Comparison of ENCODE assay signal across 8 cellular contexts in the genomic region with DNA sequence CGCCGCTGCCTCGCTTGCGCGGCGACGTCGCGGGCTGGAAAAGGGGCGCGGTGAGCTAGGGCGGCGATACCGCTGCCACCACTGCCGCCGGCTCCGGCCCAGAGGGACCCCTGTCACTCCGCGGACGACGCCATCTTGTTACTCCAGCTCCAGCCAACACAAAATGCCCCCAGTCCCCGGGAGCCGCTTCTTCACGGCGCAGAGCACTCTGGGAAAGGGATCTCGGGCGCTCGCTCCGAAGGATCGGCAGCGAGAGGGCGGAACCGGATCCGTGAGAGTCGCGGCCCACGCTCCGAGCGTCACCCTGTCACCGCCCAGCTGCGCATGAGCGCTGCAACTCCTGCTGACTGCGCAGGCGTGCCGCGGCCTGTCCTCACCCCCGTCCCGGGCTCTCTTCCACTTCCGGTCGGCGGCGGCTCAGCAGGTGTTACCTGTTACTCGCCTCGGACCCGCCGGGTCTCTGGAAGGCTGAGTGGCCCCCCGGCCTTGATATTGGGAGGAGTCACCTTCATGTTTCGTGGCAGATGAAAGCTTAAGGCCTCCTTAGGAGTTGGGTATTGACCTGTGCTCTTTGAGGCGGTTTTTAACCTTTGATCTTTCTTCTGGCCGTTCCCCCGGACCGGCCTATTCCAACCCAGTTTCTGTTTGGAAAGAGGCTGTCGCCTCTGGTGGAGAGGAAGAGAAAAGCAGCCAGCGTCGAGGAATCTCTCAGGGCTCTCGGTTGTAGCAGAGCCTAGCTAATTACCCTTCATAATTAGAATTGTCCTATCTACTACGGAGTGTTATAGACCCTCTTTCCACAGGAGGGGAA. TPM values are rescaled to one million over a fixed set of nuclear protein-coding genes. Genes with fewer than 3 reads are reported as not detected.
DNase-seq lines count a peak whose midpoint lies in the region; ATAC-seq, FAIRE-seq and TF ChIP-seq lines count a peak whose summit lies in the region.

A gene (minus strand): TSS at position 213 of the 811 bp plus-strand sequence. CDS start 475 bp downstream, outside the sequence.

- peak within 1 kb of the TSS; percentile 84 for H3K27ac ChIP-seq in RWPE2 (ENCODE audit: poor library complexity, severe bottlenecking)

- peak within 1 kb of the TSS; percentile 96 for H3K4me3 Mint-ChIP-seq in activated T-helper 2 cell treated with anti-CD3 and anti-CD28 coated beads, Interferon-gamma antibody, Interleukin-2, Interleukin-4, amounts not matched to agents 10 μg/mL and 5 μg/mL and 100 μg/mL, durations not matched to agents 14 hours and 24 hours and 36 hours (ENCODE audit: low read depth)
- peak within 1 kb of the TSS; percentile 99 for H3K4me3 Mint-ChIP-seq in natural killer cell

- H3K9me3 Mint-ChIP-seq in activated T-helper 2 cell treated with anti-CD3 and anti-CD28 coated beads, Interferon-gamma antibody, Interleukin-2, Interleukin-4, amounts not matched to agents 10 μg/mL and 5 μg/mL and 100 μg/mL, durations not matched to agents 14 hours and 24 hours and 36 hours = no peaks in the 10 kb centered on the region
- H3K9me3 Mint-ChIP-seq in natural killer cell = no peaks in the 10 kb centered on the region

- H3K27me3 ChIP-seq in RWPE2 (ENCODE audit: insufficient read depth, poor library complexity, severe bottlenecking) = no peaks in the 10 kb centered on the region

- H3K4me1 Mint-ChIP-seq in activated T-helper 2 cell treated with anti-CD3 and anti-CD28 coated beads, Interferon-gamma antibody, Interleukin-2, Interleukin-4, amounts not matched to agents 10 μg/mL and 5 μg/mL and 100 μg/mL, durations not matched to agents 14 hours and 24 hours and 36 hours (ENCODE audit: low read depth) = peaks cover 20% of the 10 kb centered on the region
- H3K4me1 Mint-ChIP-seq in natural killer cell = peaks cover 42 to 46% of the 10 kb centered on the region in 2 donors

- peak; percentile 98 for TF ChIP-seq CTCF in RWPE2 (IDR thresholded peaks at IDR 0.05; ENCODE audit: poor library complexity, severe bottlenecking)
- peak; percentile 74 for TF ChIP-seq CTCF in fibroblast of mammary gland (conservative IDR thresholded peaks at IDR 0.05; ENCODE audit: control insufficient read depth, insufficient read depth, low read depth, low read length)
- TF ChIP-seq CTCF in natural killer cell (IDR thresholded peaks at IDR 0.05) = peak; percentile 52

- peak within 1 kb of the TSS; percentile 84 for H3K4me3 ChIP-seq in RWPE2 (ENCODE audit: severe bottlenecking)
- peak within 1 kb of the TSS; percentile 100 for H3K4me3 ChIP-seq in fibroblast of mammary gland (ENCODE audit: control insufficient read depth, low read depth, low read length)

- H3K9ac ChIP-seq in ES-I3 (ENCODE audit: low read depth, low read length) = peak within 1 kb of the TSS; percentile 97

- TF ChIP-seq POLR2A in H54 (IDR thresholded peaks at IDR 0.05; ENCODE audit: low read depth, low read length) = peak; percentile 69

- peaks cover 3% of the 10 kb centered on the region; the same call in 1 of the 2 replicates for H3K4me1 ChIP-seq in ES-I3 (ENCODE audit: insufficient read depth, low read length)
- peaks cover 39% of the 10 kb centered on the region for H3K4me1 ChIP-seq in RWPE2 (ENCODE audit: insufficient read depth, poor library complexity, severe bottlenecking)

- peak; percentile 84 for FAIRE-seq in H54 (lab: Jason Lieb, UNC)

- ATAC-seq in RWPE2 (ENCODE audit: low read depth) (peak; percentile 90), natural killer cell (peak; percentile 79 to 92 (median 87))

- H3K36me3 ChIP-seq in ES-I3 (ENCODE audit: insufficient read depth, low read length) (peaks cover 23% of the 10 kb centered on the region), RWPE2 (ENCODE audit: low read depth) (peaks cover 45% of the 10 kb centered on the region)

- no peaks in the 10 kb centered on the region for H3K27me3 Mint-ChIP-seq in activated T-helper 2 cell treated with anti-CD3 and anti-CD28 coated beads, Interferon-gamma antibody, Interleukin-2, Interleukin-4, amounts not matched to agents 10 μg/mL and 5 μg/mL and 100 μg/mL, durations not matched to agents 14 hours and 24 hours and 36 hours (ENCODE audit: low read depth)
- H3K27me3 Mint-ChIP-seq in natural killer cell (ENCODE audit: low read depth in 2 of 2) = no peaks in the 10 kb centered on the region

- H3K9me3 ChIP-seq in ES-I3 (ENCODE audit: control insufficient read depth, insufficient read depth, low read length) (no peaks in the 10 kb centered on the region), RWPE2 (ENCODE audit: severe bottlenecking) (no peaks in the 10 kb centered on the region)

- intact Hi-C loops in activated T-helper 2 cell treated with anti-CD3 and anti-CD28 coated beads, Interferon-gamma antibody, Interleukin-2, Interleukin-4, amounts not matched to agents 10 μg/mL and 5 μg/mL and 100 μg/mL, durations not matched to agents 14 hours and 24 hours and 36 hours (cut with micrococcal nuclease) = loop anchor here (1.0 to 2.0 kb wide), 4 partner anchors 11 to 449 kb away; a partner anchor contains a TSS
- intact Hi-C loops in natural killer cell (cut with micrococcal nuclease) = loop anchor here (2.0 to 5.0 kb wide), 2 partner anchors 34 to 195 kb away; no protein-coding TSS in a partner anchor

- peaks cover 39% of the 10 kb centered on the region for H3K36me3 Mint-ChIP-seq in activated T-helper 2 cell treated with anti-CD3 and anti-CD28 coated beads, Interferon-gamma antibody, Interleukin-2, Interleukin-4, amounts not matched to agents 10 μg/mL and 5 μg/mL and 100 μg/mL, durations not matched to agents 14 hours and 24 hours and 36 hours (ENCODE audit: low read depth)
- H3K36me3 Mint-ChIP-seq in natural killer cell = no peaks in the 10 kb centered on the region

- peak within 1 kb of the TSS; percentile 100 for H3K27ac Mint-ChIP-seq in activated T-helper 2 cell treated with anti-CD3 and anti-CD28 coated beads, Interferon-gamma antibody, Interleukin-2, Interleukin-4, amounts not matched to agents 10 μg/mL and 5 μg/mL and 100 μg/mL, durations not matched to agents 14 hours and 24 hours and 36 hours
- H3K27ac Mint-ChIP-seq in natural killer cell = peak within 1 kb of the TSS; percentile 99

- peak; percentile 90 for DNase-seq in H54 (ENCODE audit: insufficient read length, low spot score)
- peak; percentile 100 for DNase-seq in LoVo (ENCODE audit: low spot score)
- DNase-seq in RWPE2 (ENCODE audit: low spot score) = peak; percentile 100
- peak; percentile 99 for DNase-seq in activated T-helper 2 cell treated with anti-CD3 and anti-CD28 coated beads, Interferon-gamma antibody, Interleukin-2, Interleukin-4, amounts not matched to agents 10 μg/mL and 5 μg/mL and 100 μg/mL, durations not matched to agents 14 hours and 24 hours and 36 hours (ENCODE audit: low spot score)
- peak; percentile 97 for DNase-seq in fibroblast of mammary gland (ENCODE audit: low read depth)
- DNase-seq in natural killer cell = peak; percentile 98
- DNase-seq in stimulated activated naive CD4-positive, alpha-beta T cell treated with Interleukin-2 at 50 U/mL for 16 hours (lab: John Stamatoyannopoulos, UW) = peak; percentile 99

RNA-seq across cellular contexts. Expression of the gene that starts here (rescaled TPM):
- total RNA-seq in activated T-helper 2 cell treated with anti-CD3 and anti-CD28 coated beads, Interferon-gamma antibody, Interleukin-2, Interleukin-4, amounts not matched to agents 10 μg/mL and 5 μg/mL and 100 μg/mL, durations not matched to agents 14 hours and 24 hours and 36 hours = 176 and 194 TPM in 2 replicates
- 100 to 1,000 TPM; 183 to 209 (median 206) TPM for total RNA-seq in natural killer cell

Comparison
In these comparisons a context has a peak if more than half of its experiments do, and no peak if none do; other contexts are left out.
1. Peak in every context shown above with its lines: DNase-seq, ATAC-seq, H3K4me3 ChIP-seq and H3K27ac ChIP-seq.